In the genomic region with DNA sequence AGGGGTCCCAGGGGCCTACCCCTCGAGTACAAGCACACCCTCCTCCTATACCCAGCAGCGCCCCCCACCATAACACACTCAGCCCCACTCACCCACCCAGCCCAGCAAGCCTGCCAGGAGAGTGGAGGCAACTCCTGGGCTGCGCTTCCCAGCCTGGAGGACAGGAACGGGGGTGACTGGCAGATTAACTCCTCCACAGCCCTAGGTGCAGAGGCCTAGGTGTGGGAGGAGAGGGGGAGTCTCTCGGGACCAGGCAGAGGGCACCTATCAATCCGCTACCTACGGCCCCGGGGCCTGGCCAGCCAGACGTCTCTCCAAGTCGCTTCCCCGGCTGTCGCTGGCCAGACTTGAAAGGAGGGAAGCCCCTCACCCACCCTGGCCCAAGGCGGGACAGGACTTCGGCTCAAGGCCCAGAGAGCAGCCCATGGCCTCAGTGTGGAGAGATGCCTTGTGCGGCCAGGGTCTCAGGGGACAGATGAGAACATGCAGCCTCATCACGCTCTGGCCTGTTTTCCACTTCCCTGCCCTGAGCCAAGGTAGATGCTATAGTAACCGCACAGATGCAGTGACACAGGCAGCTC, we compare ENCODE assay signal across 25 cellular contexts. TPM values are rescaled to one million over a fixed set of nuclear protein-coding genes. Genes with fewer than 3 reads are reported as not detected.
DNase-seq lines count a peak whose midpoint lies in the region; ATAC-seq and TF ChIP-seq lines count a peak whose summit lies in the region.
"Had no signal": no experiment of that assay in that cellular context is flagged by ENCODE, and none has a peak within 500 bp of the region (broad histone marks: within the 10 kb centered on the region; RNA-seq: fewer than 3 reads in every experiment).

No MANE protein-coding gene starts in this region.

- no peaks in the 10 kb centered on the region for H3K79me1 ChIP-seq in mesenchymal stem cell (replicated peaks; ENCODE audit: low read length, poor library complexity, severe bottlenecking)

- H3K36me3 ChIP-seq in endodermal cell (ENCODE audit: control insufficient read depth, insufficient read depth, low read length): no peaks in the 10 kb centered on the region
- H3K36me3 ChIP-seq in mesenchymal stem cell (ENCODE audit: control insufficient read depth in 1 of 2, insufficient read depth in 2 of 2, low read depth in 1 of 2, low read length in 2 of 2): no peaks in the 10 kb centered on the region
- H3K36me3 ChIP-seq in suprapubic skin: no peaks in the 10 kb centered on the region
- no peaks in the 10 kb centered on the region for H3K36me3 ChIP-seq in PC-3 (ENCODE audit: low read depth, low read length)
- H3K36me3 ChIP-seq: gastrocnemius medialis, upper lobe of left lung had no signal

- H2BK12ac ChIP-seq in mesenchymal stem cell (ENCODE audit: low read length in 2 of 2): no peak overlapping the region

- H4K91ac ChIP-seq in mesenchymal stem cell (ENCODE audit: low read length): no peak overlapping the region

- H2BK15ac ChIP-seq in mesenchymal stem cell (ENCODE audit: low read depth, poor library complexity, severe bottlenecking): no peak overlapping the region

- DNase-seq in activated effector memory CD4-positive, alpha-beta T cell treated with anti-CD3 and anti-CD28 coated beads, Interleukin-2, amount 50 U/mL, for 16 hours: peak; percentile 60
- DNase-seq in activated effector memory CD4-positive, alpha-beta T cell treated with Interleukin-2 at 50 U/mL for 16 hours: no peak
- DNase-seq in endodermal cell (no peak), mesenchymal stem cell (no peak), suprapubic skin (ENCODE audit: low spot score in 2 of 2) (peak in 1 of 2 donors; percentile 68), PC-3 (no peak)
- DNase-seq: activated CD4-positive, alpha-beta T cell treated with anti-CD3 and anti-CD28 coated beads for 36 hours; activated naive CD8-positive, alpha-beta T cell treated with anti-CD3 and anti-CD28 coated beads, Interleukin-2, amount 50 U/mL, for 24 hours; AML-193; Caco-2; dermis blood vessel endothelial cell; gastrocnemius medialis; midbrain; NCI-H2107; NCI-H510A treated with DMSO at 0.1 percent for 48 hours; stimulated activated CD4-positive, alpha-beta T cell treated with anti-CD3 and anti-CD28 coated beads, Interleukin-4, amount 100 ng/mL, for 4 hours; T1000; upper lobe of left lung had no signal

- no peak overlapping the region for H3K27ac ChIP-seq in endodermal cell (ENCODE audit: low read depth, low read length)
- no peak overlapping the region for H3K27ac ChIP-seq in mesenchymal stem cell (ENCODE audit: low read length, poor library complexity, severe bottlenecking)
- H3K27ac ChIP-seq in suprapubic skin: peak overlapping the region; percentile 34
- H3K27ac ChIP-seq in PC-3 (ENCODE audit: low read length): no peak overlapping the region
- H3K27ac ChIP-seq: 22Rv1, gastrocnemius medialis, upper lobe of left lung had no signal

- H2AFZ ChIP-seq in mesenchymal stem cell (ENCODE audit: low read depth, low read length) (no peak overlapping the region), PC-3 (ENCODE audit: low read length) (no peak overlapping the region)

- POLR2A ChIA-PET in PC-3 (lab: Charles Lee; ENCODE audit: unreplicated experiment): no interaction called here

- peaks cover 11% of the 10 kb centered on the region for H3K4me1 ChIP-seq in endodermal cell (ENCODE audit: control insufficient read depth, insufficient read depth, low read length)
- H3K4me1 ChIP-seq in mesenchymal stem cell (ENCODE audit: control insufficient read depth, insufficient read depth, low read depth, low read length): peaks cover 21% of the 10 kb centered on the region
- peaks cover 53% of the 10 kb centered on the region for H3K4me1 ChIP-seq in suprapubic skin
- H3K4me1 ChIP-seq in PC-3 (ENCODE audit: insufficient read depth, low read length): no peaks in the 10 kb centered on the region
- H3K4me1 ChIP-seq: Caco-2, upper lobe of left lung had no signal

- H3K27me3 ChIP-seq in endodermal cell (ENCODE audit: control insufficient read depth, insufficient read depth, low read length, poor library complexity, severe bottlenecking) (no peaks in the 10 kb centered on the region), mesenchymal stem cell (ENCODE audit: control insufficient read depth in 1 of 2, insufficient read depth in 1 of 2, low read length in 2 of 2) (peaks cover 0 to 12% of the 10 kb centered on the region in 2 experiments), suprapubic skin (no peaks in the 10 kb centered on the region), PC-3 (ENCODE audit: low read length) (peaks cover 14% of the 10 kb centered on the region; the same call in 1 of the 2 replicates)
- H3K27me3 ChIP-seq: gastrocnemius medialis, upper lobe of left lung had no signal

- no TSS peak for BruUV-seq in PC-3 (replicated peaks; lab: Mats Ljungman, UMichigan)

- WGBS in endodermal cell (ENCODE audit: insufficient coverage in 1 of 2, insufficient read length in 1 of 2), 2 experiments: 88 to 97% methylated on average over 7 to 17 of the region's 17 CpGs
- WGBS in mesenchymal stem cell: 81% methylated on average over 15 of the region's 17 CpGs
- 74% methylated on average over 3 of the region's 17 CpGs for WGBS in suprapubic skin

- no peak overlapping the region for H3K4me3 ChIP-seq in endodermal cell (ENCODE audit: low read length)
- H3K4me3 ChIP-seq in mesenchymal stem cell (ENCODE audit: insufficient read depth in 1 of 2, low read depth in 1 of 2, low read length in 2 of 2): no peak overlapping the region
- H3K4me3 ChIP-seq in suprapubic skin: no peak overlapping the region
- H3K4me3 ChIP-seq in PC-3 (ENCODE audit: low read length): no peak overlapping the region
- H3K4me3 ChIP-seq: gastrocnemius medialis, smooth muscle cell, upper lobe of left lung had no signal

- TF ChIP-seq POLR2A in suprapubic skin (IDR thresholded peaks at IDR 0.05): no peak

- H4K20me1 ChIP-seq in PC-3 (ENCODE audit: low read length): no peaks in the 10 kb centered on the region

- H3K14ac ChIP-seq in mesenchymal stem cell (ENCODE audit: low read length in 2 of 2): no peak overlapping the region

- no peak overlapping the region for H2BK5ac ChIP-seq in mesenchymal stem cell (ENCODE audit: low read depth, low read length, poor library complexity, severe bottlenecking)

- no peak overlapping the region for H3K4ac ChIP-seq in mesenchymal stem cell (ENCODE audit: low read depth in 1 of 2, low read length in 2 of 2)

- no peak for TF ChIP-seq EP300 in suprapubic skin (IDR thresholded peaks at IDR 0.05)

- H3K4me2 ChIP-seq in mesenchymal stem cell (ENCODE audit: low read length, poor library complexity, severe bottlenecking) (no peak overlapping the region), PC-3 (ENCODE audit: low read length) (no peak overlapping the region)
- H3K4me2 ChIP-seq: smooth muscle cell had no signal

- H3K27me3 Mint-ChIP-seq in endodermal cell (ENCODE audit: insufficient read depth): no peaks in the 10 kb centered on the region
- H3K27me3 Mint-ChIP-seq: activated naive CD8-positive, alpha-beta T cell treated with anti-CD3 and anti-CD28 coated beads, Interleukin-2, amount 50 U/mL, for 24 hours; progenitor cell of endocrine pancreas; stimulated activated naive CD8-positive, alpha-beta T cell treated with anti-CD3 and anti-CD28 coated beads, Interleukin-15, amount 100 ng/mL, for 72 hours had no signal

- no peaks in the 10 kb centered on the region for H3F3A ChIP-seq in PC-3 (ENCODE audit: low read length, unreplicated experiment)

- H3K9ac ChIP-seq in endodermal cell (ENCODE audit: extremely low read depth, low read length, poor library complexity, severe bottlenecking) (no peak overlapping the region), mesenchymal stem cell (ENCODE audit: low read length) (peak overlapping the region; percentile 56), PC-3 (ENCODE audit: low read length) (no peak overlapping the region)

- no peak overlapping the region for H2BK120ac ChIP-seq in mesenchymal stem cell (ENCODE audit: low read depth, low read length)

- TF ChIP-seq CTCF in endodermal cell (conservative IDR thresholded peaks at IDR 0.05) (peak; percentile 10), suprapubic skin (IDR thresholded peaks at IDR 0.05) (no peak), PC-3 (conservative IDR thresholded peaks at IDR 0.05; ENCODE audit: low read depth, low read length) (no peak)

- intact Hi-C loops in PC-3 (cut with micrococcal nuclease): no loop called here

- no peak overlapping the region for H4K8ac ChIP-seq in mesenchymal stem cell (ENCODE audit: low read length)

- H2AK5ac ChIP-seq in mesenchymal stem cell (ENCODE audit: low read length, severe bottlenecking): no peak overlapping the region

- no peak overlapping the region for H3K23ac ChIP-seq in mesenchymal stem cell (ENCODE audit: low read length in 2 of 2)

- H3K4me3 Mint-ChIP-seq in endodermal cell: no peak overlapping the region
- H3K4me3 Mint-ChIP-seq: activated CD4-positive, alpha-beta T cell treated with anti-CD3 and anti-CD28 coated beads for 36 hours; activated naive CD8-positive, alpha-beta T cell treated with anti-CD3 and anti-CD28 coated beads, Interleukin-2, amount 50 U/mL, for 24 hours; stimulated activated naive CD8-positive, alpha-beta T cell treated with anti-CD3 and anti-CD28 coated beads, Interleukin-15, amount 100 ng/mL, for 72 hours had no signal

- no peak for ATAC-seq in activated CD4-positive, CD25-positive, alpha-beta regulatory T cell treated with anti-CD3 and anti-CD28 coated beads, Interleukin-2, amount 50 U/mL, for 24 hours
- ATAC-seq in GM18868 (IDR thresholded peaks at IDR 0.05; ENCODE audit: unreplicated experiment) (no peak), PC-3 (no peak)
- ATAC-seq: activated CD4-positive, alpha-beta T cell treated with anti-CD3 and anti-CD28 coated beads for 36 hours; stimulated activated naive CD8-positive, alpha-beta T cell treated with anti-CD3 and anti-CD28 coated beads, Interleukin-15, amount 100 ng/mL, for 72 hours had no signal

- H3K36me3 Mint-ChIP-seq in endodermal cell (ENCODE audit: low read depth): no peaks in the 10 kb centered on the region

- no peaks in the 10 kb centered on the region for H3K79me2 ChIP-seq in PC-3 (ENCODE audit: low read length)

- peaks cover 15% of the 10 kb centered on the region for H3K4me1 Mint-ChIP-seq in endodermal cell
- H3K4me1 Mint-ChIP-seq: activated CD4-positive, alpha-beta T cell treated with anti-CD3 and anti-CD28 coated beads for 36 hours; activated naive CD8-positive, alpha-beta T cell treated with anti-CD3 and anti-CD28 coated beads, Interleukin-2, amount 50 U/mL, for 24 hours; stimulated activated naive CD8-positive, alpha-beta T cell treated with anti-CD3 and anti-CD28 coated beads, Interleukin-15, amount 100 ng/mL, for 72 hours had no signal

- no peak overlapping the region for H3K18ac ChIP-seq in mesenchymal stem cell (ENCODE audit: low read depth in 1 of 2, low read length in 2 of 2)

- CTCF ChIA-PET in PC-3 (lab: Charles Lee): no interaction called here

- no peaks in the 10 kb centered on the region for H3K9me3 ChIP-seq in endodermal cell (ENCODE audit: control insufficient read depth, low read length)
- no peaks in the 10 kb centered on the region for H3K9me3 ChIP-seq in mesenchymal stem cell (ENCODE audit: control insufficient read depth, low read length)
- H3K9me3 ChIP-seq in suprapubic skin: no peaks in the 10 kb centered on the region
- no peaks in the 10 kb centered on the region for H3K9me3 ChIP-seq in PC-3 (ENCODE audit: low read length)
- H3K9me3 ChIP-seq: Caco-2, gastrocnemius medialis, upper lobe of left lung had no signal

- H3K9me3 Mint-ChIP-seq in endodermal cell: no peaks in the 10 kb centered on the region
- H3K9me3 Mint-ChIP-seq: activated naive CD8-positive, alpha-beta T cell treated with anti-CD3 and anti-CD28 coated beads, Interleukin-2, amount 50 U/mL, for 24 hours; stimulated activated naive CD8-positive, alpha-beta T cell treated with anti-CD3 and anti-CD28 coated beads, Interleukin-15, amount 100 ng/mL, for 72 hours had no signal

- no peaks in the 10 kb centered on the region for H3K9me2 ChIP-seq in PC-3 (replicated peaks; ENCODE audit: low read length)

- H3K27ac Mint-ChIP-seq in endodermal cell: no peak overlapping the region
- H3K27ac Mint-ChIP-seq: activated CD4-positive, alpha-beta T cell treated with anti-CD3 and anti-CD28 coated beads for 36 hours; activated naive CD8-positive, alpha-beta T cell treated with anti-CD3 and anti-CD28 coated beads, Interleukin-2, amount 50 U/mL, for 24 hours; progenitor cell of endocrine pancreas; stimulated activated naive CD8-positive, alpha-beta T cell treated with anti-CD3 and anti-CD28 coated beads, Interleukin-15, amount 100 ng/mL, for 72 hours had no signal

RNA-seq across cellular contexts. Expression of gene MATN1, which starts 24.9 kb away (rescaled TPM):
- total RNA-seq in endodermal cell: not detected
- polyA plus RNA-seq in endodermal cell (2013, experiment 1 of 2): 0.32 TPM
- polyA plus RNA-seq in endodermal cell (2013, experiment 2 of 2): not detected
- polyA plus RNA-seq in mesenchymal stem cell (2013, experiment 1 of 2): 0.03 TPM
- polyA plus RNA-seq in mesenchymal stem cell (2013, experiment 2 of 2): 0.04 TPM
- under 1 TPM in 1 of 4 donors, not detected in 3; 0.98 TPM for total RNA-seq in suprapubic skin
- 0.63 TPM in 1 of 2 replicates, not detected in the other for total RNA-seq in PC-3 (2014; rRNA removed)
- total RNA-seq: bronchial epithelial cell, Caco-2, gastrocnemius medialis had no signal

RNA-seq across cellular contexts. Expression of gene LAPTM5, which starts 59.1 kb away (rescaled TPM):
- total RNA-seq in endodermal cell: not detected
- 0.93 TPM for polyA plus RNA-seq in endodermal cell (2013, experiment 1 of 2)
- polyA plus RNA-seq in endodermal cell (2013, experiment 2 of 2): 0.58 TPM
- polyA plus RNA-seq in mesenchymal stem cell (2013, experiment 1 of 2): 0.97 TPM
- 0.95 TPM for polyA plus RNA-seq in mesenchymal stem cell (2013, experiment 2 of 2)
- 10 to 100 TPM in 3 of 4 donors, 1 to 10 TPM in 1; 9.9 to 13.7 (median 12.2) TPM for total RNA-seq in suprapubic skin
- total RNA-seq in PC-3 (2014; rRNA removed): not detected in 2 replicates
- total RNA-seq: Caco-2, progenitor cell of endocrine pancreas had no signal

Comparison
In these comparisons a context has a peak if more than half of its experiments do, and no peak if none do; other contexts are left out.
1. RNA of gene LAPTM5, which starts 59.1 kb away (total RNA-seq): 9.9 to 13.7 TPM in suprapubic skin; not detected in endodermal cell and not detected in PC-3; every median in the first group is over 4 times any median in the second.